Comparison of ENCODE assay signal across 18 cellular contexts in genomic region chr9:113352006-113352405, GRCh38. TPM values are rescaled to one million over a fixed set of nuclear protein-coding genes. Genes with fewer than 3 reads are reported as not detected.
"Had no signal": no experiment of that assay in that cellular context is flagged by ENCODE, and none has a peak within 500 bp of the region (broad histone marks: within the 10 kb centered on the region; RNA-seq: fewer than 3 reads in every experiment).

No MANE protein-coding gene starts in this region.

- H3K4me3 ChIP-seq: tibial artery had no signal

- H3K36me3 ChIP-seq: tibial artery, WERI-Rb-1 had no signal

- H3K9me3 Mint-ChIP-seq: activated CD4-positive, alpha-beta memory T cell treated with anti-CD3 and anti-CD28 coated beads, Interleukin-2, amount 10 ng/mL, durations not matched to agents 7 days and 5 days; naive thymus-derived CD8-positive, alpha-beta T cell; stimulated activated effector memory CD8-positive, alpha-beta T cell treated with anti-CD3 and anti-CD28 coated beads, Interleukin-12 subunit alpha, Interleukin-12 subunit beta, amount 100 ng/mL, for 72 hours; T-cell had no signal

- H3K9me3 ChIP-seq: tibial artery had no signal

- H3K27ac Mint-ChIP-seq: naive thymus-derived CD8-positive, alpha-beta T cell; stimulated activated effector memory CD8-positive, alpha-beta T cell treated with anti-CD3 and anti-CD28 coated beads, Interleukin-12 subunit alpha, Interleukin-12 subunit beta, amount 100 ng/mL, for 72 hours had no signal

- DNase-seq: activated CD4-positive, alpha-beta memory T cell treated with anti-CD3 and anti-CD28 coated beads, Interleukin-2, amount 10 ng/mL, durations not matched to agents 7 days and 5 days; activated CD8-positive, alpha-beta memory T cell treated with anti-CD3 and anti-CD28 coated beads, Interleukin-2, amount 50 U/mL, for 4 hours; activated naive CD4-positive, alpha-beta T cell treated with Interleukin-2 at 50 U/mL for 16 hours; foreskin melanocyte; kidney glomerular epithelial cell; mesenchymal stem cell; naive thymus-derived CD8-positive, alpha-beta T cell; retina; T-cell; tibial artery; WERI-Rb-1 had no signal

- ATAC-seq: naive thymus-derived CD8-positive, alpha-beta T cell; T-cell had no signal

- H3K36me3 Mint-ChIP-seq: naive thymus-derived CD8-positive, alpha-beta T cell; stimulated activated effector memory CD8-positive, alpha-beta T cell treated with anti-CD3 and anti-CD28 coated beads, Interleukin-12 subunit alpha, Interleukin-12 subunit beta, amount 100 ng/mL, for 72 hours; T-cell had no signal

- H3K27ac ChIP-seq: epithelial cell of prostate, tibial artery, WERI-Rb-1 had no signal

RNA-seq across cellular contexts. Expression of gene BSPRY, which starts 2.7 kb away (rescaled TPM):
- total RNA-seq: chondrocyte, dermis microvascular lymphatic vessel endothelial cell, fibroblast of lung had no signal
- polyA plus RNA-seq: fibroblast of lung had no signal

RNA-seq across cellular contexts. Expression of gene RNF183, which starts 48.8 kb away (rescaled TPM):
- total RNA-seq: astrocyte, chondrocyte, dermis microvascular lymphatic vessel endothelial cell, fibroblast of lung, liver had no signal
- polyA plus RNA-seq: fibroblast of lung; naive thymus-derived CD8-positive, alpha-beta T cell had no signal
